ENCODE assay signal across 1 cellular context in the genomic region with DNA sequence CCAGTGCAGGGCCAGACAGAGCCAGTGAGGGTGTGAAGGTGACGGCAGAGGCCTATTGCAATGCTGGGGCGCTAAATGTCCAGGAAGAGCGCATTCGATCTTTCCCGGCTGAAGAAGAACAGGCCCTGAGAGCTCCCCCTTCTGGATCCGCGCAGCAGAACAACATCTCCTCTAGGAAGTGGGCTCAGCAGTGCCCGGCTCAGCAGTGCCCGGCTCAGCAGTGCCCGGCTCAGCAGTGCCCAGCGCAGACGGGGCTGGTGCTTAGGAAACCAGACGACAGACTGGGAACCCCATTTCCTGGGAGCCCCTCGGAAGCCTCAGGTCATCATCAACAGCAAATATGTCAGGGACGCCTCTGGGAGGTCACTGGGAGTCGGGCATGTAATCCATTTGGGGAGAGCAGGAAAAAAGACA.
TF ChIP-seq lines count a peak whose summit lies in the region.

No MANE protein-coding gene starts in this region.

TF ChIP-seq in H1, 55 proteins besides CTCF, POLR2A, EP300 and RAD21 (continued from another document):
- no peak for TF ChIP-seq CHD1 (IDR thresholded peaks at IDR 0.05; ENCODE audit: low read depth, low read length)
- TF ChIP-seq SAP30 (IDR thresholded peaks at IDR 0.05; ENCODE audit: insufficient read depth, insufficient replicate concordance, low read length) = no peak
- no peak for TF ChIP-seq KDM1A (IDR thresholded peaks at IDR 0.05; ENCODE audit: borderline replicate concordance, low read length)
- no peak for TF ChIP-seq CEBPB (IDR thresholded peaks at IDR 0.05; ENCODE audit: low read depth, low read length)
- TF ChIP-seq, protein P1, sequence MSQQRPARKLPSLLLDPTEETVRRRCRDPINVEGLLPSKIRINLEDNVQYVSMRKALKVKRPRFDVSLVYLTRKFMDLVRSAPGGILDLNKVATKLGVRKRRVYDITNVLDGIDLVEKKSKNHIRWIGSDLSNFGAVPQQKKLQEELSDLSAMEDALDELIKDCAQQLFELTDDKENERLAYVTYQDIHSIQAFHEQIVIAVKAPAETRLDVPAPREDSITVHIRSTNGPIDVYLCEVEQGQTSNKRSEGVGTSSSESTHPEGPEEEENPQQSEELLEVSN (IDR thresholded peaks at IDR 0.05) = no peak
- TF ChIP-seq, protein P2, sequence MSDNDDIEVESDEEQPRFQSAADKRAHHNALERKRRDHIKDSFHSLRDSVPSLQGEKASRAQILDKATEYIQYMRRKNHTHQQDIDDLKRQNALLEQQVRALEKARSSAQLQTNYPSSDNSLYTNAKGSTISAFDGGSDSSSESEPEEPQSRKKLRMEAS (IDR thresholded peaks at IDR 0.05) = 0 out of 2 replicates have a peak, but pooled peaks have one; percentile 12
- TF ChIP-seq YY1 (IDR thresholded peaks at IDR 0.05; ENCODE audit: low read depth, low read length) = no peak
- TF ChIP-seq, protein P3, sequence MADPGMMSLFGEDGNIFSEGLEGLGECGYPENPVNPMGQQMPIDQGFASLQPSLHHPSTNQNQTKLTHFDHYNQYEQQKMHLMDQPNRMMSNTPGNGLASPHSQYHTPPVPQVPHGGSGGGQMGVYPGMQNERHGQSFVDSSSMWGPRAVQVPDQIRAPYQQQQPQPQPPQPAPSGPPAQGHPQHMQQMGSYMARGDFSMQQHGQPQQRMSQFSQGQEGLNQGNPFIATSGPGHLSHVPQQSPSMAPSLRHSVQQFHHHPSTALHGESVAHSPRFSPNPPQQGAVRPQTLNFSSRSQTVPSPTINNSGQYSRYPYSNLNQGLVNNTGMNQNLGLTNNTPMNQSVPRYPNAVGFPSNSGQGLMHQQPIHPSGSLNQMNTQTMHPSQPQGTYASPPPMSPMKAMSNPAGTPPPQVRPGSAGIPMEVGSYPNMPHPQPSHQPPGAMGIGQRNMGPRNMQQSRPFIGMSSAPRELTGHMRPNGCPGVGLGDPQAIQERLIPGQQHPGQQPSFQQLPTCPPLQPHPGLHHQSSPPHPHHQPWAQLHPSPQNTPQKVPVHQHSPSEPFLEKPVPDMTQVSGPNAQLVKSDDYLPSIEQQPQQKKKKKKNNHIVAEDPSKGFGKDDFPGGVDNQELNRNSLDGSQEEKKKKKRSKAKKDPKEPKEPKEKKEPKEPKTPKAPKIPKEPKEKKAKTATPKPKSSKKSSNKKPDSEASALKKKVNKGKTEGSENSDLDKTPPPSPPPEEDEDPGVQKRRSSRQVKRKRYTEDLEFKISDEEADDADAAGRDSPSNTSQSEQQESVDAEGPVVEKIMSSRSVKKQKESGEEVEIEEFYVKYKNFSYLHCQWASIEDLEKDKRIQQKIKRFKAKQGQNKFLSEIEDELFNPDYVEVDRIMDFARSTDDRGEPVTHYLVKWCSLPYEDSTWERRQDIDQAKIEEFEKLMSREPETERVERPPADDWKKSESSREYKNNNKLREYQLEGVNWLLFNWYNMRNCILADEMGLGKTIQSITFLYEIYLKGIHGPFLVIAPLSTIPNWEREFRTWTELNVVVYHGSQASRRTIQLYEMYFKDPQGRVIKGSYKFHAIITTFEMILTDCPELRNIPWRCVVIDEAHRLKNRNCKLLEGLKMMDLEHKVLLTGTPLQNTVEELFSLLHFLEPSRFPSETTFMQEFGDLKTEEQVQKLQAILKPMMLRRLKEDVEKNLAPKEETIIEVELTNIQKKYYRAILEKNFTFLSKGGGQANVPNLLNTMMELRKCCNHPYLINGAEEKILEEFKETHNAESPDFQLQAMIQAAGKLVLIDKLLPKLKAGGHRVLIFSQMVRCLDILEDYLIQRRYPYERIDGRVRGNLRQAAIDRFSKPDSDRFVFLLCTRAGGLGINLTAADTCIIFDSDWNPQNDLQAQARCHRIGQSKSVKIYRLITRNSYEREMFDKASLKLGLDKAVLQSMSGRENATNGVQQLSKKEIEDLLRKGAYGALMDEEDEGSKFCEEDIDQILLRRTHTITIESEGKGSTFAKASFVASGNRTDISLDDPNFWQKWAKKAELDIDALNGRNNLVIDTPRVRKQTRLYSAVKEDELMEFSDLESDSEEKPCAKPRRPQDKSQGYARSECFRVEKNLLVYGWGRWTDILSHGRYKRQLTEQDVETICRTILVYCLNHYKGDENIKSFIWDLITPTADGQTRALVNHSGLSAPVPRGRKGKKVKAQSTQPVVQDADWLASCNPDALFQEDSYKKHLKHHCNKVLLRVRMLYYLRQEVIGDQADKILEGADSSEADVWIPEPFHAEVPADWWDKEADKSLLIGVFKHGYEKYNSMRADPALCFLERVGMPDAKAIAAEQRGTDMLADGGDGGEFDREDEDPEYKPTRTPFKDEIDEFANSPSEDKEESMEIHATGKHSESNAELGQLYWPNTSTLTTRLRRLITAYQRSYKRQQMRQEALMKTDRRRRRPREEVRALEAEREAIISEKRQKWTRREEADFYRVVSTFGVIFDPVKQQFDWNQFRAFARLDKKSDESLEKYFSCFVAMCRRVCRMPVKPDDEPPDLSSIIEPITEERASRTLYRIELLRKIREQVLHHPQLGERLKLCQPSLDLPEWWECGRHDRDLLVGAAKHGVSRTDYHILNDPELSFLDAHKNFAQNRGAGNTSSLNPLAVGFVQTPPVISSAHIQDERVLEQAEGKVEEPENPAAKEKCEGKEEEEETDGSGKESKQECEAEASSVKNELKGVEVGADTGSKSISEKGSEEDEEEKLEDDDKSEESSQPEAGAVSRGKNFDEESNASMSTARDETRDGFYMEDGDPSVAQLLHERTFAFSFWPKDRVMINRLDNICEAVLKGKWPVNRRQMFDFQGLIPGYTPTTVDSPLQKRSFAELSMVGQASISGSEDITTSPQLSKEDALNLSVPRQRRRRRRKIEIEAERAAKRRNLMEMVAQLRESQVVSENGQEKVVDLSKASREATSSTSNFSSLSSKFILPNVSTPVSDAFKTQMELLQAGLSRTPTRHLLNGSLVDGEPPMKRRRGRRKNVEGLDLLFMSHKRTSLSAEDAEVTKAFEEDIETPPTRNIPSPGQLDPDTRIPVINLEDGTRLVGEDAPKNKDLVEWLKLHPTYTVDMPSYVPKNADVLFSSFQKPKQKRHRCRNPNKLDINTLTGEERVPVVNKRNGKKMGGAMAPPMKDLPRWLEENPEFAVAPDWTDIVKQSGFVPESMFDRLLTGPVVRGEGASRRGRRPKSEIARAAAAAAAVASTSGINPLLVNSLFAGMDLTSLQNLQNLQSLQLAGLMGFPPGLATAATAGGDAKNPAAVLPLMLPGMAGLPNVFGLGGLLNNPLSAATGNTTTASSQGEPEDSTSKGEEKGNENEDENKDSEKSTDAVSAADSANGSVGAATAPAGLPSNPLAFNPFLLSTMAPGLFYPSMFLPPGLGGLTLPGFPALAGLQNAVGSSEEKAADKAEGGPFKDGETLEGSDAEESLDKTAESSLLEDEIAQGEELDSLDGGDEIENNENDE (IDR thresholded peaks at IDR 0.05; ENCODE audit: insufficient replicate concordance, low read length) = no peak
